Comparison of ENCODE assay signal across 26 cellular contexts in genomic region chr1:2510366-2511155, GRCh38. TPM values are rescaled to one million over a fixed set of nuclear protein-coding genes. Genes with fewer than 3 reads are reported as not detected.
"Had no signal": no experiment of that assay in that cellular context is flagged by ENCODE, and none has a peak within 500 bp of the region (broad histone marks: within the 10 kb centered on the region; RNA-seq: fewer than 3 reads in every experiment).

No MANE protein-coding gene starts in this region.

- H3K27ac ChIP-seq: ovary, parathyroid adenoma, psoas muscle, skin epidermis, spleen, suprapubic skin, testis, tibial artery, transverse colon, upper lobe of right lung, uterus had no signal

- H3K27me3 ChIP-seq: ovary, suprapubic skin, testis, upper lobe of right lung, uterus had no signal

- H3K9ac ChIP-seq: parathyroid adenoma had no signal

- H3K4me3 ChIP-seq: ovary, psoas muscle, skin epidermis, smooth muscle cell, spleen, suprapubic skin, testis, tibial artery, transverse colon, upper lobe of right lung, uterus had no signal

- DNase-seq: naive thymus-derived CD8-positive, alpha-beta T cell; nephron progenitor cell; occipital lobe; ovary; posterior cingulate gyrus; psoas muscle; right cardiac atrium; spleen; stimulated activated CD4-positive, alpha-beta T cell treated with anti-CD3 and anti-CD28 coated beads, Interleukin-12 subunit alpha, Interleukin-12 subunit beta, amount 100 ng/mL, for 4 hours; stimulated activated CD4-positive, alpha-beta T cell treated with anti-CD3 and anti-CD28 coated beads, Interleukin-1b, Interleukin-23, amount 100 ng/mL, for 48 hours; stimulated activated CD4-positive, alpha-beta T cell treated with anti-CD3 and anti-CD28 coated beads, Interleukin-4, amount 100 ng/mL, for 1 hour; stimulated activated CD4-positive, alpha-beta T cell treated with anti-CD3 and anti-CD28 coated beads, Interleukin-4, amount 100 ng/mL, for 4 hours; stimulated activated CD8-positive, alpha-beta memory T cell treated with anti-CD3 and anti-CD28 coated beads, Interleukin-4, amount 100 ng/mL, for 48 hours; stimulated activated naive CD4-positive, alpha-beta T cell; stimulated activated naive CD8-positive, alpha-beta T cell treated with anti-CD3 and anti-CD28 coated beads, Interleukin-15, amount 100 ng/mL, for 72 hours; stimulated activated naive CD8-positive, alpha-beta T cell treated with anti-CD3 and anti-CD28 coated beads, Interleukin-15, Interleukin-2, amounts not matched to agents 100 U/mL and 50 U/mL, for 24 hours; substantia nigra; testis; tibial artery; transverse colon; upper lobe of right lung; uterus had no signal

- H3K4me2 ChIP-seq: smooth muscle cell had no signal

- H3K4me1 ChIP-seq: parathyroid adenoma, psoas muscle, testis, transverse colon, upper lobe of right lung, uterus had no signal

- H3K9me3 ChIP-seq: ovary, psoas muscle, spleen, suprapubic skin, testis, tibial artery, transverse colon, upper lobe of right lung, uterus had no signal

- H2AFZ ChIP-seq: parathyroid adenoma had no signal

- H3K36me3 ChIP-seq: uterus had no signal

RNA-seq across cellular contexts. Expression of gene HES5, which starts 19.5 kb away (rescaled TPM):
- polyA plus RNA-seq: naive thymus-derived CD8-positive, alpha-beta T cell had no signal

RNA-seq across cellular contexts. Expression of gene TNFRSF14, which starts 45.6 kb away (rescaled TPM):
- polyA plus RNA-seq: smooth muscle cell had no signal
